8 cellular contexts compared by ENCODE assay signal in genomic region chr12:106903241-106903950, GRCh38. TPM values are rescaled to one million over a fixed set of nuclear protein-coding genes. Genes with fewer than 3 reads are reported as not detected.
DNase-seq lines count a peak whose midpoint lies in the region; ATAC-seq, FAIRE-seq and TF ChIP-seq lines count a peak whose summit lies in the region.

No MANE protein-coding gene starts in this region.

- H3K9me2 ChIP-seq in SK-N-SH, result no peaks in the 10 kb centered on the region

- H3K4me1 ChIP-seq in SK-N-SH (ENCODE audit: control insufficient read depth in 1 of 2, insufficient read depth in 2 of 2, low read depth in 1 of 2, low read length in 1 of 2), result no peaks in the 10 kb centered on the region; a peak in 1 of 4 replicates

- no peak overlapping the region for H3K27ac ChIP-seq in SK-N-SH (ENCODE audit: low read depth in 2 of 2, low read length in 1 of 2)

- ATAC-seq in GM19035 (IDR thresholded peaks at IDR 0.05; ENCODE audit: unreplicated experiment) (peak; percentile 81), HG03342 (IDR thresholded peaks at IDR 0.05; ENCODE audit: unreplicated experiment) (peak; percentile 95), left ventricle myocardium superior (peak; percentile 99)
- peak; percentile 99 for ATAC-seq in activated naive CD8-positive, alpha-beta T cell treated with anti-CD3 and anti-CD28 coated beads, Interleukin-2, amount 10 ng/mL, durations not matched to agents 7 days and 5 days (ENCODE audit: low read depth)

- H3K27ac Mint-ChIP-seq in activated naive CD8-positive, alpha-beta T cell treated with anti-CD3 and anti-CD28 coated beads, Interleukin-2, amount 10 ng/mL, durations not matched to agents 7 days and 5 days, result no peak overlapping the region

- H3F3A ChIP-seq in SK-N-SH (replicated peaks; ENCODE audit: insufficient read depth), result no peaks in the 10 kb centered on the region

- no peak overlapping the region for H3K9ac ChIP-seq in SK-N-SH

- no peaks in the 10 kb centered on the region for H3K36me3 ChIP-seq in SK-N-SH (replicated peaks in 1 of 2; ENCODE audit: control insufficient read depth in 1 of 2, insufficient read depth in 2 of 2, low read length in 1 of 2)

- H3K4me1 Mint-ChIP-seq in activated naive CD8-positive, alpha-beta T cell treated with anti-CD3 and anti-CD28 coated beads, Interleukin-2, amount 10 ng/mL, durations not matched to agents 7 days and 5 days, result peaks cover 10% of the 10 kb centered on the region

- no peaks in the 10 kb centered on the region for H3K9me3 Mint-ChIP-seq in activated naive CD8-positive, alpha-beta T cell treated with anti-CD3 and anti-CD28 coated beads, Interleukin-2, amount 10 ng/mL, durations not matched to agents 7 days and 5 days

- peak overlapping the region; percentile 65 for H3K4me3 Mint-ChIP-seq in activated naive CD8-positive, alpha-beta T cell treated with anti-CD3 and anti-CD28 coated beads, Interleukin-2, amount 10 ng/mL, durations not matched to agents 7 days and 5 days

- intact Hi-C loops in left ventricle myocardium superior (cut with micrococcal nuclease), result no loop called here

- CTCF ChIA-PET in SK-N-SH (lab: Yijun Ruan, JAX), result interaction anchor here (0.7 to 12.9 kb wide), 7 partner anchors 9 to 677 kb away, joined by 3 to 88 read pairs (median 3); partner anchors contain the start of gene POLR3B

- no peaks in the 10 kb centered on the region for H3K9me3 ChIP-seq in SK-N-SH

- no peaks in the 10 kb centered on the region for H3K79me2 ChIP-seq in SK-N-SH (ENCODE audit: insufficient read depth)

- H3K4me2 ChIP-seq in SK-N-SH, result peak overlapping the region; percentile 76

- whole genome bisulfite sequencing in SK-N-SH (ENCODE audit: low lambda C conversion rate), result 20% methylated on average over 21 of the region's 28 CpGs

- DNase-seq in SK-N-SH, result peak; percentile 87
- DNase-seq in activated naive CD8-positive, alpha-beta T cell treated with anti-CD3 and anti-CD28 coated beads, Interleukin-2, amount 10 ng/mL, durations not matched to agents 7 days and 5 days, result peak; percentile 83
- DNase-seq in left ventricle myocardium superior, result peak; percentile 85
- no peak for DNase-seq in retinal pigment epithelial cell (ENCODE audit: low read depth)
- peak; percentile 75 for DNase-seq in urothelium cell line (ENCODE audit: low spot score)
- no peak for DNase-seq in NCI-H446 (lab: John Stamatoyannopoulos, UW)

- no peak for TF ChIP-seq RAD21 in SK-N-SH (IDR thresholded peaks at IDR 0.05; ENCODE audit: low read length)

- no peaks in the 10 kb centered on the region for H4K20me1 ChIP-seq in SK-N-SH (ENCODE audit: insufficient read depth)

- H2AFZ ChIP-seq in SK-N-SH (ENCODE audit: low read depth), result peak overlapping the region; percentile 93

- POLR2A ChIA-PET in SK-N-SH (lab: Yijun Ruan, JAX), result interaction anchor here (0.5 to 1.2 kb wide), 2 partner anchors 12 to 247 kb away, joined by 3 read pairs; no protein-coding TSS in a partner anchor
- POLR2A ChIA-PET in activated naive CD8-positive, alpha-beta T cell treated with anti-CD3 and anti-CD28 coated beads, Interleukin-2, amount 10 ng/mL, durations not matched to agents 7 days and 5 days (lab: Charles Lee), result interaction anchor here (0.7 kb wide), 1 partner anchor 53 kb away, joined by 3 read pairs; no protein-coding TSS in a partner anchor

- no peak for FAIRE-seq in urothelium cell line (lab: Jason Lieb, UNC)

- H3K27me3 ChIP-seq in SK-N-SH (ENCODE audit: insufficient read depth), result no peaks in the 10 kb centered on the region

- TF ChIP-seq CTCF in SK-N-SH (IDR thresholded peaks at IDR 0.05) (no peak), retinal pigment epithelial cell (conservative IDR thresholded peaks at IDR 0.05; ENCODE audit: low read depth, low read length) (no peak)

- peaks cover 64% of the 10 kb centered on the region for H3K27me3 Mint-ChIP-seq in activated naive CD8-positive, alpha-beta T cell treated with anti-CD3 and anti-CD28 coated beads, Interleukin-2, amount 10 ng/mL, durations not matched to agents 7 days and 5 days

- no peaks in the 10 kb centered on the region for H3K36me3 Mint-ChIP-seq in activated naive CD8-positive, alpha-beta T cell treated with anti-CD3 and anti-CD28 coated beads, Interleukin-2, amount 10 ng/mL, durations not matched to agents 7 days and 5 days

- TF ChIP-seq EP300 in SK-N-SH (IDR thresholded peaks at IDR 0.05; ENCODE audit: borderline replicate concordance in 1 of 2, low read depth in 1 of 2, low read length in 1 of 2), result no peak

- H3K4me3 ChIP-seq in SK-N-SH (ENCODE audit: low read depth in 2 of 2, low read length in 1 of 2), result peak overlapping the region; percentile 37 to 59
- H3K4me3 ChIP-seq in retinal pigment epithelial cell (ENCODE audit: low read length), result peak overlapping the region; percentile 47

TF ChIP-seq in SK-N-SH, 30 proteins besides CTCF, POLR2A, EP300 and RAD21:
- TF ChIP-seq SIN3A (IDR thresholded peaks at IDR 0.05; ENCODE audit: borderline replicate concordance, low read depth, low read length), result no peak
- TF ChIP-seq MAX (IDR thresholded peaks at IDR 0.05; ENCODE audit: low read depth), result no peak
- TF ChIP-seq FOSL2 (IDR thresholded peaks at IDR 0.05; ENCODE audit: borderline replicate concordance, low read depth), result no peak
- no peak for TF ChIP-seq FOXJ3 (CRISPR knock-in tag; IDR thresholded peaks at IDR 0.05)
- TF ChIP-seq MEF2A (IDR thresholded peaks at IDR 0.05; ENCODE audit: borderline replicate concordance, low read depth), result no peak
- TF ChIP-seq USF2 (IDR thresholded peaks at IDR 0.05; ENCODE audit: borderline replicate concordance, low read depth, low read length), result no peak
- TF ChIP-seq SMC3 (IDR thresholded peaks at IDR 0.05; ENCODE audit: low read depth, low read length), result no peak
- TF ChIP-seq TAF1 (IDR thresholded peaks at IDR 0.05; ENCODE audit: borderline replicate concordance, low read depth, low read length), result no peak
- TF ChIP-seq ZBTB33 (IDR thresholded peaks at IDR 0.05; ENCODE audit: borderline replicate concordance, low read depth), result no peak
- no peak for TF ChIP-seq FOXM1 (IDR thresholded peaks at IDR 0.05; ENCODE audit: low read depth)
- TF ChIP-seq ELF1 (IDR thresholded peaks at IDR 0.05), result no peak
- no peak for TF ChIP-seq GATA2 (CRISPR knock-in tag; IDR thresholded peaks at IDR 0.05)
- no peak for TF ChIP-seq IRF3 (IDR thresholded peaks at IDR 0.05; ENCODE audit: low read depth, low read length)
- no peak for TF ChIP-seq JUND (IDR thresholded peaks at IDR 0.05)
- TF ChIP-seq POLR2AphosphoS5 (IDR thresholded peaks at IDR 0.05; ENCODE audit: low read depth, low read length), result no peak
- no peak for TF ChIP-seq TCF12 (IDR thresholded peaks at IDR 0.05)
- no peak for TF ChIP-seq MXI1 (IDR thresholded peaks at IDR 0.05; ENCODE audit: low read depth, low read length)
- no peak for TF ChIP-seq USF1 (IDR thresholded peaks at IDR 0.05; ENCODE audit: borderline replicate concordance, low read depth)

RNA-seq across cellular contexts. Expression of gene TMEM263, which starts 52.3 kb away (rescaled TPM):
- polyA plus RNA-seq in SK-N-SH (2012; rRNA removed), result 16.9 and 21.4 TPM in 2 replicates
- polyA plus RNA-seq in SK-N-SH (2012; cell fraction: cytosol; rRNA removed), result 24.9 and 29.6 TPM in 2 replicates
- polyA plus RNA-seq in SK-N-SH (2012; cell fraction: nucleus; rRNA removed), result 14.1 and 22.9 TPM in 2 replicates
- 10 to 100 TPM; 28.5 to 29.6 TPM for total RNA-seq in activated naive CD8-positive, alpha-beta T cell treated with anti-CD3 and anti-CD28 coated beads, Interleukin-2, amount 10 ng/mL, durations not matched to agents 7 days and 5 days
- 35.6 TPM for total RNA-seq in left ventricle myocardium superior

Comparison
In these comparisons a context has a peak if more than half of its experiments do, and no peak if none do; other contexts are left out.
1. DNase-seq: peak in SK-N-SH (single experiment), activated naive CD8-positive, alpha-beta T cell treated with anti-CD3 and anti-CD28 coated beads, Interleukin-2, amount 10 ng/mL, durations not matched to agents 7 days and 5 days (single experiment), left ventricle myocardium superior (single experiment) and urothelium cell line (single experiment); none in retinal pigment epithelial cell (single experiment) and NCI-H446 (0 of 2).
2. Peak in every context shown above with its lines, with median percentiles within 50 percentile points of each other: ATAC-seq.